Comparison of ENCODE assay signal across 30 cellular contexts in genomic region chr11:11020747-11021149, GRCh38.
DNase-seq lines count a peak whose midpoint lies in the region; ATAC-seq, FAIRE-seq and TF ChIP-seq lines count a peak whose summit lies in the region.
"Had no signal": no experiment of that assay in that cellular context is flagged by ENCODE, and none has a peak within 500 bp of the region (broad histone marks: within the 10 kb centered on the region; RNA-seq: fewer than 3 reads in every experiment).

No MANE protein-coding gene starts in this region.

- H3K36me3 Mint-ChIP-seq in GM23338 (ENCODE audit: low read depth), result no peaks in the 10 kb centered on the region
- no peaks in the 10 kb centered on the region for H3K36me3 Mint-ChIP-seq in activated CD8-positive, alpha-beta T cell treated with anti-CD3 and anti-CD28 coated beads for 36 hours (ENCODE audit: low read depth)
- H3K36me3 Mint-ChIP-seq: activated CD4-positive, alpha-beta memory T cell treated with anti-CD3 and anti-CD28 coated beads for 36 hours; activated naive CD4-positive, alpha-beta T cell treated with anti-CD3 and anti-CD28 coated beads, Interleukin-2, amount 50 U/mL, for 72 hours; IgD-negative memory B cell; mesothelial cell of epicardium; naive thymus-derived CD8-positive, alpha-beta T cell had no signal

- no peaks in the 10 kb centered on the region for H3K36me3 ChIP-seq in GM23338 (ENCODE audit: insufficient read depth)
- H3K36me3 ChIP-seq in K562 (ENCODE audit: control insufficient read depth, insufficient read depth, low read length), result no peaks in the 10 kb centered on the region
- no peaks in the 10 kb centered on the region for H3K36me3 ChIP-seq in mesendoderm (ENCODE audit: control insufficient read depth, insufficient read depth, low read length)
- H3K36me3 ChIP-seq: thoracic aorta, uterus had no signal

- H3K9me3 Mint-ChIP-seq in GM23338, result no peaks in the 10 kb centered on the region
- no peaks in the 10 kb centered on the region for H3K9me3 Mint-ChIP-seq in activated CD8-positive, alpha-beta T cell treated with anti-CD3 and anti-CD28 coated beads for 36 hours
- H3K9me3 Mint-ChIP-seq: activated B cell treated with CpG ODN at 0.5 μM for 24 hours; activated CD4-positive, alpha-beta memory T cell treated with anti-CD3 and anti-CD28 coated beads for 36 hours; activated naive CD4-positive, alpha-beta T cell treated with anti-CD3 and anti-CD28 coated beads, Interleukin-2, amount 50 U/mL, for 72 hours; activated T-helper 17 cell treated with anti-CD3 and anti-CD28 coated beads, Interleukin-2, amount 50 U/mL, for 72 hours; IgD-negative memory B cell; mesothelial cell of epicardium; naive thymus-derived CD8-positive, alpha-beta T cell; stimulated activated naive CD8-positive, alpha-beta T cell treated with anti-CD3 and anti-CD28 coated beads, Interleukin-15, Interleukin-2, amounts not matched to agents 100 ng/mL and 50 ng/mL, for 24 hours had no signal

- peak; percentile 76 for ATAC-seq in GM23338
- peak; percentile 61 for ATAC-seq in K562
- ATAC-seq in activated CD8-positive, alpha-beta T cell treated with anti-CD3 and anti-CD28 coated beads for 36 hours, result no peak
- no peak for ATAC-seq in GM21360 (IDR thresholded peaks at IDR 0.05; ENCODE audit: unreplicated experiment)
- ATAC-seq in activated CD4-positive, CD25-positive, alpha-beta regulatory T cell treated with anti-CD3 and anti-CD28 coated beads, Interleukin-2, amount 50 U/mL, for 24 hours, result no peak
- ATAC-seq: activated naive CD4-positive, alpha-beta T cell treated with anti-CD3 and anti-CD28 coated beads, Interleukin-2, amount 50 U/mL, for 72 hours; activated T-helper 17 cell treated with anti-CD3 and anti-CD28 coated beads, Interleukin-2, amount 50 U/mL, for 72 hours; naive thymus-derived CD8-positive, alpha-beta T cell had no signal

- H3K27me3 Mint-ChIP-seq in GM23338 (ENCODE audit: insufficient read depth, low read depth, poor library complexity), result peaks cover 5% of the 10 kb centered on the region
- H3K27me3 Mint-ChIP-seq in activated CD8-positive, alpha-beta T cell treated with anti-CD3 and anti-CD28 coated beads for 36 hours, result no peaks in the 10 kb centered on the region
- H3K27me3 Mint-ChIP-seq: activated CD4-positive, alpha-beta memory T cell treated with anti-CD3 and anti-CD28 coated beads for 36 hours; activated T-helper 17 cell treated with anti-CD3 and anti-CD28 coated beads, Interleukin-2, amount 50 U/mL, for 72 hours; stimulated activated naive CD8-positive, alpha-beta T cell treated with anti-CD3 and anti-CD28 coated beads, Interleukin-15, Interleukin-2, amounts not matched to agents 100 ng/mL and 50 ng/mL, for 24 hours had no signal

- TF ChIP-seq CTCF in GM23338 (conservative IDR thresholded peaks at IDR 0.05; ENCODE audit: low read depth in 2 of 2) (no peak), K562 (IDR thresholded peaks at IDR 0.05 in 2 of 3, conservative IDR thresholded peaks at IDR 0.05 in 1 of 3; ENCODE audit: insufficient read depth in 2 of 3, low read depth in 1 of 3, low read length in 3 of 3) (no peak)
- no peak for TF ChIP-seq CTCF in activated CD8-positive, alpha-beta T cell treated with anti-CD3 and anti-CD28 coated beads for 36 hours (IDR thresholded peaks at IDR 0.05)

- TF ChIP-seq EP300 in K562 (IDR thresholded peaks at IDR 0.05; ENCODE audit: low read length), result no peak

- peak overlapping the region; percentile 69 for H3K4me2 ChIP-seq in GM23338
- no peak overlapping the region; the same call in 1 of the 2 replicates for H3K4me2 ChIP-seq in K562 (ENCODE audit: insufficient read depth, low read length)
- no peak overlapping the region for H3K4me2 ChIP-seq in mesendoderm (ENCODE audit: low read length)

- no peaks in the 10 kb centered on the region for H3K9me1 ChIP-seq in K562 (ENCODE audit: control insufficient read depth, insufficient read depth, low read length)

- no peak overlapping the region for H2AK5ac ChIP-seq in mesendoderm (ENCODE audit: low read length)

- H2BK5ac ChIP-seq in mesendoderm (ENCODE audit: low read length), result no peak overlapping the region

- H3K79me2 ChIP-seq in GM23338 (replicated peaks; ENCODE audit: insufficient read depth), result no peaks in the 10 kb centered on the region
- H3K79me2 ChIP-seq in K562 (ENCODE audit: control insufficient read depth, insufficient read depth, low read length), result no peaks in the 10 kb centered on the region
- H3K79me2 ChIP-seq in mesendoderm (ENCODE audit: control insufficient read depth, insufficient read depth, low read length), result no peaks in the 10 kb centered on the region

- DNase-seq in GM23338 (ENCODE audit: low spot score), result peak; percentile 41
- peak; percentile 26 to 46 for DNase-seq in NCI-H526 (lab: John Stamatoyannopoulos, UW)
- DNase-seq in K562 (ENCODE audit: extremely low read depth in 1 of 4, low spot score in 3 of 4), result peak; percentile 10 to 31 (median 22)
- DNase-seq in mesendoderm, result peak; percentile 31
- DNase-seq in activated CD8-positive, alpha-beta T cell treated with anti-CD3 and anti-CD28 coated beads for 36 hours, result no peak
- no peak for DNase-seq in activated naive CD4-positive, alpha-beta T cell (lab: John Stamatoyannopoulos, UW)
- DNase-seq: activated B cell treated with CpG ODN at 0.5 μM for 24 hours; activated CD4-positive, alpha-beta memory T cell treated with anti-CD3 and anti-CD28 coated beads for 36 hours; central memory CD4-positive, alpha-beta T cell; DND-41; naive thymus-derived CD8-positive, alpha-beta T cell; NCI-H1105 treated with DMSO at 0.1 percent for 48 hours; NCI-H2029; NCI-H446; NK-92 treated with Interleukin-12 subunit alpha and Interleukin-12 subunit beta, amount 100 ng/mL, for 24 hours; nucleus accumbens; SHP77; small intestine; uterus had no signal

- no peak for TF ChIP-seq RAD21 in K562 (CRISPR knock-in tag; conservative IDR thresholded peaks at IDR 0.05 in 1 of 2, IDR thresholded peaks at IDR 0.05 in 1 of 2)

- intact Hi-C loops in K562 (cut with micrococcal nuclease), result loop anchor here (2.0 kb wide), 1 partner anchor 88 kb away; no protein-coding TSS in a partner anchor
- intact Hi-C loops in activated CD8-positive, alpha-beta T cell treated with anti-CD3 and anti-CD28 coated beads for 36 hours (cut with micrococcal nuclease), result no loop called here

- no peak for TF ChIP-seq POLR2A in K562 (conservative IDR thresholded peaks at IDR 0.05)

- peak overlapping the region; percentile 98 for H2AFZ ChIP-seq in GM23338
- 0 out of 2 replicates have a peak overlapping the region, but pooled peaks have one; percentile 18 for H2AFZ ChIP-seq in K562 (ENCODE audit: low read depth, low read length)

- no peak overlapping the region for H4K8ac ChIP-seq in mesendoderm (ENCODE audit: low read depth, low read length)

- POLR2A ChIA-PET in K562 (lab: Yijun Ruan, JAX), result interaction anchor here (0.7 to 1.5 kb wide), 7 partner anchors 10 to 228 kb away, joined by 3 to 6 read pairs (median 3); partner anchors contain the start of gene EIF4G2
- POLR2A ChIA-PET in activated CD8-positive, alpha-beta T cell treated with anti-CD3 and anti-CD28 coated beads for 36 hours (lab: Charles Lee), result interaction anchor here (0.7 to 1.2 kb wide), 4 partner anchors 15 to 234 kb away, joined by 3 read pairs; partner anchors contain the start of gene EIF4G2

- H3K79me1 ChIP-seq in mesendoderm (ENCODE audit: low read length), result no peaks in the 10 kb centered on the region

- H3K56ac ChIP-seq in mesendoderm (ENCODE audit: low read length), result no peak overlapping the region

- H3K4ac ChIP-seq in mesendoderm (ENCODE audit: low read depth, low read length), result no peak overlapping the region

- H4K5ac ChIP-seq in mesendoderm (ENCODE audit: low read length), result no peak overlapping the region

- H3K4me1 ChIP-seq in GM23338 (ENCODE audit: insufficient read depth), result peaks cover 8% of the 10 kb centered on the region
- H3K4me1 ChIP-seq in K562 (replicated peaks in 1 of 2; ENCODE audit: control insufficient read depth in 2 of 2, insufficient read depth in 2 of 2, low read length in 2 of 2), result peaks cover 0 to 4% of the 10 kb centered on the region in 2 experiments; a peak in 2 of 5 replicates
- H3K4me1 ChIP-seq in mesendoderm (ENCODE audit: control insufficient read depth, low read depth, low read length), result no peaks in the 10 kb centered on the region
- H3K4me1 ChIP-seq: uterus had no signal

- no peak overlapping the region for H2BK120ac ChIP-seq in mesendoderm (ENCODE audit: low read depth, low read length)

- no peak overlapping the region for H2BK15ac ChIP-seq in mesendoderm (replicated peaks; ENCODE audit: low read depth)

- CTCF ChIA-PET in K562 (lab: Yijun Ruan, JAX; ENCODE audit: low intra/inter-chr PET ratio), result interaction anchor here (3.2 to 4.6 kb wide), 2 partner anchors 87 to 229 kb away, joined by 24 to 46 read pairs; no protein-coding TSS in a partner anchor
- CTCF ChIA-PET in activated CD8-positive, alpha-beta T cell treated with anti-CD3 and anti-CD28 coated beads for 36 hours (lab: Charles Lee), result interaction anchor here (0.7 to 5.3 kb wide), 18 partner anchors 9 to 767 kb away, joined by 3 to 54 read pairs (median 3); no protein-coding TSS in a partner anchor

- H3K9me2 ChIP-seq in GM23338 (ENCODE audit: insufficient read depth), result no peaks in the 10 kb centered on the region

- in situ Hi-C loops in K562 (cut with MboI), result loop anchor here (5.0 kb wide), 2 partner anchors 88 to 228 kb away; no protein-coding TSS in a partner anchor

- WGBS in K562 (ENCODE audit: insufficient coverage, low coverage, missing lambda C conversion rate), result 2% methylated on average over 6 of the region's 6 CpGs
- WGBS in mesendoderm (ENCODE audit: extremely low coverage, insufficient coverage, low lambda C conversion rate), result no CpG with 5 or more reads among the region's 6 CpGs

- no peak overlapping the region for H3K27ac Mint-ChIP-seq in GM23338
- H3K27ac Mint-ChIP-seq in activated CD8-positive, alpha-beta T cell treated with anti-CD3 and anti-CD28 coated beads for 36 hours, result no peak overlapping the region
- H3K27ac Mint-ChIP-seq: activated B cell treated with CpG ODN at 0.5 μM for 24 hours; activated CD4-positive, alpha-beta memory T cell treated with anti-CD3 and anti-CD28 coated beads for 36 hours; activated T-helper 17 cell treated with anti-CD3 and anti-CD28 coated beads, Interleukin-2, amount 50 U/mL, for 72 hours; IgD-negative memory B cell; mesothelial cell of epicardium; naive thymus-derived CD8-positive, alpha-beta T cell; stimulated activated naive CD8-positive, alpha-beta T cell treated with anti-CD3 and anti-CD28 coated beads, Interleukin-15, Interleukin-2, amounts not matched to agents 100 ng/mL and 50 ng/mL, for 24 hours had no signal

- H3K9ac ChIP-seq in K562 (ENCODE audit: insufficient read depth in 1 of 2, low read depth in 2 of 2, low read length in 2 of 2), result no peak overlapping the region
- H3K9ac ChIP-seq in mesendoderm (ENCODE audit: low read length), result no peak overlapping the region

- H3K27ac ChIP-seq in GM23338 (ENCODE audit: low read depth) (no peak overlapping the region), K562 (ENCODE audit: extremely low read depth, low read depth, low read length) (no peak overlapping the region), mesendoderm (ENCODE audit: low read depth, low read length) (no peak overlapping the region)
- H3K27ac ChIP-seq: C4-2B, thoracic aorta, uterus had no signal

- BruUV-seq in K562 (replicated peaks; lab: Mats Ljungman, UMichigan), result no TSS peak

- H3K18ac ChIP-seq in mesendoderm (ENCODE audit: low read length), result no peak overlapping the region

- no peaks in the 10 kb centered on the region for H3K9me3 ChIP-seq in K562 (replicated peaks; ENCODE audit: control insufficient read depth, insufficient read depth, low read depth, low read length)
- H3K9me3 ChIP-seq: thoracic aorta, uterus had no signal

- H3K27me3 ChIP-seq in GM23338 (ENCODE audit: insufficient read depth), result no peaks in the 10 kb centered on the region
- no peaks in the 10 kb centered on the region for H3K27me3 ChIP-seq in K562 (ENCODE audit: control insufficient read depth in 2 of 2, insufficient read depth in 2 of 2, low read length in 2 of 2)
- no peaks in the 10 kb centered on the region for H3K27me3 ChIP-seq in mesendoderm (ENCODE audit: insufficient read depth, low read length, poor library complexity)
- H3K27me3 ChIP-seq: uterus had no signal

- H3K23ac ChIP-seq in mesendoderm (ENCODE audit: low read length), result no peak overlapping the region

- no peaks in the 10 kb centered on the region for H3F3A ChIP-seq in GM23338 (replicated peaks; ENCODE audit: low read depth)

- peaks cover 11% of the 10 kb centered on the region for H3K4me1 Mint-ChIP-seq in GM23338
- H3K4me1 Mint-ChIP-seq in activated CD8-positive, alpha-beta T cell treated with anti-CD3 and anti-CD28 coated beads for 36 hours (ENCODE audit: low read depth), result no peaks in the 10 kb centered on the region
- H3K4me1 Mint-ChIP-seq: activated B cell treated with CpG ODN at 0.5 μM for 24 hours; activated T-helper 17 cell treated with anti-CD3 and anti-CD28 coated beads, Interleukin-2, amount 50 U/mL, for 72 hours had no signal

- H3K4me3 ChIP-seq in GM23338, result no peak overlapping the region
- H3K4me3 ChIP-seq in K562, result no peak overlapping the region
- H3K4me3 ChIP-seq in mesendoderm (ENCODE audit: low read length), result no peak overlapping the region
- H3K4me3 ChIP-seq: thoracic aorta, uterus had no signal

- no peaks in the 10 kb centered on the region for H4K20me1 ChIP-seq in GM23338 (replicated peaks; ENCODE audit: insufficient read depth)
- H4K20me1 ChIP-seq in K562 (replicated peaks; ENCODE audit: control insufficient read depth, insufficient read depth, low read length), result no peaks in the 10 kb centered on the region

- FAIRE-seq in K562 (lab: Jason Lieb, UNC), result no peak
- FAIRE-seq: endometrium, islet of Langerhans, small intestine had no signal

- no peak overlapping the region for H3K4me3 Mint-ChIP-seq in GM23338
- no peak overlapping the region for H3K4me3 Mint-ChIP-seq in activated CD8-positive, alpha-beta T cell treated with anti-CD3 and anti-CD28 coated beads for 36 hours
- H3K4me3 Mint-ChIP-seq: activated B cell treated with CpG ODN at 0.5 μM for 24 hours; activated CD4-positive, alpha-beta memory T cell treated with anti-CD3 and anti-CD28 coated beads for 36 hours; activated T-helper 17 cell treated with anti-CD3 and anti-CD28 coated beads, Interleukin-2, amount 50 U/mL, for 72 hours; IgD-negative memory B cell; mesothelial cell of epicardium; naive thymus-derived CD8-positive, alpha-beta T cell; stimulated activated naive CD8-positive, alpha-beta T cell treated with anti-CD3 and anti-CD28 coated beads, Interleukin-15, Interleukin-2, amounts not matched to agents 100 ng/mL and 50 ng/mL, for 24 hours had no signal

Comparison
In these comparisons a context has a peak if more than half of its experiments do, and no peak if none do; other contexts are left out.
1. ATAC-seq: peak in GM23338 (single experiment) and K562 (single experiment); none in activated CD8-positive, alpha-beta T cell treated with anti-CD3 and anti-CD28 coated beads for 36 hours (single experiment), GM21360 (single experiment) and activated CD4-positive, CD25-positive, alpha-beta regulatory T cell treated with anti-CD3 and anti-CD28 coated beads, Interleukin-2, amount 50 U/mL, for 24 hours (0 of 2).
2. DNase-seq: peak in GM23338 (single experiment), NCI-H526 (2 of 2), K562 (4 of 4) and mesendoderm (single experiment); none in activated CD8-positive, alpha-beta T cell treated with anti-CD3 and anti-CD28 coated beads for 36 hours (single experiment) and activated naive CD4-positive, alpha-beta T cell (0 of 4).